In genomic region chr14:95260537-95261440, GRCh38 we compare ENCODE assay signal across 10 cellular contexts. TPM values are rescaled to one million over a fixed set of nuclear protein-coding genes. Genes with fewer than 3 reads are reported as not detected.
A peak's percentile ranks its signal among the peaks of the same experiment; 100 is the strongest.
DNase-seq lines count a peak whose midpoint lies in the region; ATAC-seq and TF ChIP-seq lines count a peak whose summit lies in the region.
"Had no signal": no experiment of that assay in that cellular context is flagged by ENCODE, and none has a peak within 500 bp of the region (broad histone marks: within the 10 kb centered on the region; RNA-seq: fewer than 3 reads in every experiment).

No MANE protein-coding gene starts in this region.

- TF ChIP-seq CTCF in choroid plexus epithelial cell (conservative IDR thresholded peaks at IDR 0.05; ENCODE audit: low read depth, low read length), result no peak
- TF ChIP-seq CTCF in sigmoid colon (IDR thresholded peaks at IDR 0.05), result no peak

- DNase-seq in NCI-H226 (peak; percentile 19), choroid plexus epithelial cell (ENCODE audit: low read depth) (peak; percentile 73), sigmoid colon (no peak), mucosa of gallbladder (ENCODE audit: low spot score) (no peak)
- peak; percentile 40 to 47 for DNase-seq in stimulated activated CD4-positive, alpha-beta T cell treated with anti-CD3 and anti-CD28 coated beads, Interleukin-15, amount 100 ng/mL, for 48 hours (ENCODE audit: low read depth in 2 of 2)
- DNase-seq: cortex of kidney, NCI-H1417 treated with DMSO at 0.1 percent for 48 hours had no signal

- H3K27ac ChIP-seq in sigmoid colon, result peak overlapping the region in 2 of 4 donors; percentile 29 to 37

- peaks cover 0 to 30% (median 25%) of the 10 kb centered on the region in 4 donors for H3K4me1 ChIP-seq in sigmoid colon

- 87 to 91% methylated on average over 20 of the region's 20 CpGs for WGBS in sigmoid colon, 2 donors

- no peak overlapping the region for H3K4me3 ChIP-seq in choroid plexus epithelial cell (ENCODE audit: low read depth, low read length)
- no peak overlapping the region for H3K4me3 ChIP-seq in sigmoid colon

- no peak for TF ChIP-seq POLR2A in sigmoid colon (IDR thresholded peaks at IDR 0.05)

- H3K36me3 ChIP-seq in sigmoid colon, result no peaks in the 10 kb centered on the region

- H3K9me3 ChIP-seq in sigmoid colon, result no peaks in the 10 kb centered on the region

- no peaks in the 10 kb centered on the region for H3K27me3 ChIP-seq in sigmoid colon

- ATAC-seq in GM18873 (IDR thresholded peaks at IDR 0.05; ENCODE audit: low FRiP score, unreplicated experiment), result peak; percentile 38
- no peak for ATAC-seq in GM21390 (IDR thresholded peaks at IDR 0.05; ENCODE audit: unreplicated experiment)
- ATAC-seq in HG02840 (IDR thresholded peaks at IDR 0.05; ENCODE audit: low FRiP score, unreplicated experiment), result no peak

- intact Hi-C loops in sigmoid colon (cut with DNase I), result no loop called here

- no peak for TF ChIP-seq EP300 in sigmoid colon (IDR thresholded peaks at IDR 0.05)

RNA-seq across cellular contexts. Expression of gene CLMN, which starts 58.9 kb away (rescaled TPM):
- total RNA-seq in sigmoid colon, result 1 to 10 TPM; 3.5 to 9.1 (median 5.1) TPM
- 10 to 100 TPM; 18.0 to 40.2 (median 20.2) TPM for polyA plus RNA-seq in sigmoid colon
- 63.5 TPM for total RNA-seq in mucosa of gallbladder

Comparison
In these comparisons a context has a peak if more than half of its experiments do, and no peak if none do; other contexts are left out.
1. DNase-seq: peak in NCI-H226 (single experiment), choroid plexus epithelial cell (single experiment) and stimulated activated CD4-positive, alpha-beta T cell treated with anti-CD3 and anti-CD28 coated beads, Interleukin-15, amount 100 ng/mL, for 48 hours (2 of 2); none in sigmoid colon (single experiment) and mucosa of gallbladder (single experiment).